Comparison of ENCODE assay signal across 8 cellular contexts in the genomic region with DNA sequence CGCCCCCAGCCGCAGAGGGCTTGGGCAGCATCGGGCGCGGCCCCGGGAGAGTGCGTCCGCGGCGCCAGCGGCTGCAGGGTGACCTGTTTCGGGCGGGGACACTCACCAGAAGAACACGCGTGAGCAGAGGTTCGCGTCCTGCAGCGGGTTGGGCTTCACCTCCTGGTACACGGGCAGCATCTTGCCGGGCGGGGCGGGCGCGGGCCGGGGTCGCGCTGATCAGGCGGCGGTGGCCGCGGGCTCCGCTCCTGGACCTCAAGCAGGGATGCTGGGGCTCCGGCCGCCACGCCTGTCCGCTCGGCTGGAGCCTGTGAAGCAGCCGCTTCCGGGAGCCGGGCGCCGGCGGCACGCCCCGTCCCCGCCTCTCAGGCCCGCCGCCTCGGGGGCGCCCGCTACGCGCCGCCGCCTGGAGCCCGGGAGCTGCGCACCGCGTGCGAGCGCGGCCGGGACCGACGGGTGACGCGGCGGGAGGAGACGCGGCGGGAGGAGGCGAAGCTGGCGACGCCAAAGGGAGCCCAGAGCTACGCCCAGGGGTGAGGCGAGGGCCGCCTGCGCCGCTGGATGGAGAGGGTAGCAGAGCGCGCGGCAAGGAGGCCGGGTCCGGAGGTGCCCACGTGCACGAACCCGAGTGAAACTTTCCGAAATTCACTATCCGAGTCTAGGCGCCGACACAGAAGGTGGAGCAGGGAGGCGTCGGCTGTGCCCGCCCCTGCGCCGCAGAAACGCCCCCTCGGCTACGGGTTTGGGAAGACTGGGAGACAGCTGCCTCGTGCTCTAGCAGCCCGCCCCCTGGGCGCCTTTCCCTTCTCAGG. TPM values are rescaled to one million over a fixed set of nuclear protein-coding genes. Genes with fewer than 3 reads are reported as not detected.
DNase-seq lines count a peak whose midpoint lies in the region; ATAC-seq, FAIRE-seq and TF ChIP-seq lines count a peak whose summit lies in the region.

A gene with protein sequence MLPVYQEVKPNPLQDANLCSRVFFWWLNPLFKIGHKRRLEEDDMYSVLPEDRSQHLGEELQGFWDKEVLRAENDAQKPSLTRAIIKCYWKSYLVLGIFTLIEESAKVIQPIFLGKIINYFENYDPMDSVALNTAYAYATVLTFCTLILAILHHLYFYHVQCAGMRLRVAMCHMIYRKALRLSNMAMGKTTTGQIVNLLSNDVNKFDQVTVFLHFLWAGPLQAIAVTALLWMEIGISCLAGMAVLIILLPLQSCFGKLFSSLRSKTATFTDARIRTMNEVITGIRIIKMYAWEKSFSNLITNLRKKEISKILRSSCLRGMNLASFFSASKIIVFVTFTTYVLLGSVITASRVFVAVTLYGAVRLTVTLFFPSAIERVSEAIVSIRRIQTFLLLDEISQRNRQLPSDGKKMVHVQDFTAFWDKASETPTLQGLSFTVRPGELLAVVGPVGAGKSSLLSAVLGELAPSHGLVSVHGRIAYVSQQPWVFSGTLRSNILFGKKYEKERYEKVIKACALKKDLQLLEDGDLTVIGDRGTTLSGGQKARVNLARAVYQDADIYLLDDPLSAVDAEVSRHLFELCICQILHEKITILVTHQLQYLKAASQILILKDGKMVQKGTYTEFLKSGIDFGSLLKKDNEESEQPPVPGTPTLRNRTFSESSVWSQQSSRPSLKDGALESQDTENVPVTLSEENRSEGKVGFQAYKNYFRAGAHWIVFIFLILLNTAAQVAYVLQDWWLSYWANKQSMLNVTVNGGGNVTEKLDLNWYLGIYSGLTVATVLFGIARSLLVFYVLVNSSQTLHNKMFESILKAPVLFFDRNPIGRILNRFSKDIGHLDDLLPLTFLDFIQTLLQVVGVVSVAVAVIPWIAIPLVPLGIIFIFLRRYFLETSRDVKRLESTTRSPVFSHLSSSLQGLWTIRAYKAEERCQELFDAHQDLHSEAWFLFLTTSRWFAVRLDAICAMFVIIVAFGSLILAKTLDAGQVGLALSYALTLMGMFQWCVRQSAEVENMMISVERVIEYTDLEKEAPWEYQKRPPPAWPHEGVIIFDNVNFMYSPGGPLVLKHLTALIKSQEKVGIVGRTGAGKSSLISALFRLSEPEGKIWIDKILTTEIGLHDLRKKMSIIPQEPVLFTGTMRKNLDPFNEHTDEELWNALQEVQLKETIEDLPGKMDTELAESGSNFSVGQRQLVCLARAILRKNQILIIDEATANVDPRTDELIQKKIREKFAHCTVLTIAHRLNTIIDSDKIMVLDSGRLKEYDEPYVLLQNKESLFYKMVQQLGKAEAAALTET (N-terminal part only) (minus strand): TSS at position 317 of the 812 bp plus-strand sequence. CDS start 137 bp downstream, at position 180.

- peak within 1 kb of the TSS; percentile 84 for H3K27ac Mint-ChIP-seq in activated T-helper 17 cell treated with anti-CD3 and anti-CD28 coated beads, Interleukin-2, amount 50 U/mL, for 72 hours
- no peak within 1 kb of the TSS for H3K27ac Mint-ChIP-seq in nephron progenitor cell

- no peak within 1 kb of the TSS for H3K27ac ChIP-seq in subcutaneous abdominal adipose tissue (ENCODE audit: low read depth, low read length)

- peak; percentile 53 for DNase-seq in DMS114 treated with DMSO at 0.1 percent for 48 hours (lab: John Stamatoyannopoulos, UW; ENCODE audit: unreplicated experiment)
- DNase-seq in HTR-8/SVneo (ENCODE audit: insufficient read length, low spot score): peak; percentile 51
- DNase-seq in RKO (ENCODE audit: low spot score): peak; percentile 80
- DNase-seq in fibroblast of the conjunctiva (ENCODE audit: low read depth): peak; percentile 28
- peak; percentile 78 for DNase-seq in nephron progenitor cell

- peak; percentile 87 for ATAC-seq in GM21390 (IDR thresholded peaks at IDR 0.05; ENCODE audit: unreplicated experiment)
- ATAC-seq in activated T-helper 17 cell treated with anti-CD3 and anti-CD28 coated beads, Interleukin-2, amount 50 U/mL, for 72 hours (replicated peaks): peak; percentile 89

- H3K27me3 ChIP-seq in subcutaneous abdominal adipose tissue (ENCODE audit: control insufficient read depth in 5 of 5, insufficient read depth in 4 of 5, low read length in 5 of 5): peaks cover 0 to 6% (median 0%) of the 10 kb centered on the region in 5 donors

- no peak for TF ChIP-seq CTCF in nephron progenitor cell (IDR thresholded peaks at IDR 0.05)

- peak within 1 kb of the TSS; percentile 67 to 84 (median 77) for H3K4me3 ChIP-seq in subcutaneous abdominal adipose tissue (ENCODE audit: low read depth in 1 of 5, low read length in 5 of 5)

- no peaks in the 10 kb centered on the region for H3K9me3 ChIP-seq in subcutaneous abdominal adipose tissue (ENCODE audit: control insufficient read depth in 5 of 5, low read length in 5 of 5)

- H3K36me3 ChIP-seq in subcutaneous abdominal adipose tissue (ENCODE audit: control insufficient read depth in 5 of 5, insufficient read depth in 5 of 5, low read length in 5 of 5): no peaks in the 10 kb centered on the region

- FAIRE-seq in HTR-8/SVneo (lab: Jason Lieb, UNC): no peak

- peak within 1 kb of the TSS in 3 of 5 donors; percentile 25 to 77 (median 55) for H3K9ac ChIP-seq in subcutaneous abdominal adipose tissue (ENCODE audit: low read length in 5 of 5)

- no peaks in the 10 kb centered on the region for H3K36me3 Mint-ChIP-seq in activated T-helper 17 cell treated with anti-CD3 and anti-CD28 coated beads, Interleukin-2, amount 50 U/mL, for 72 hours (ENCODE audit: low read depth)
- peaks cover 8% of the 10 kb centered on the region for H3K36me3 Mint-ChIP-seq in nephron progenitor cell (ENCODE audit: low read depth)

- H3K9me3 Mint-ChIP-seq in activated T-helper 17 cell treated with anti-CD3 and anti-CD28 coated beads, Interleukin-2, amount 50 U/mL, for 72 hours: no peaks in the 10 kb centered on the region
- peaks cover 5% of the 10 kb centered on the region for H3K9me3 Mint-ChIP-seq in nephron progenitor cell

- H3K4me1 ChIP-seq in subcutaneous abdominal adipose tissue (ENCODE audit: control insufficient read depth in 5 of 5, insufficient read depth in 5 of 5, low read length in 5 of 5): peaks cover 0 to 24% (median 18%) of the 10 kb centered on the region in 5 donors

- no peaks in the 10 kb centered on the region for H3K27me3 Mint-ChIP-seq in activated T-helper 17 cell treated with anti-CD3 and anti-CD28 coated beads, Interleukin-2, amount 50 U/mL, for 72 hours
- H3K27me3 Mint-ChIP-seq in nephron progenitor cell (ENCODE audit: low read depth, poor library complexity): peaks cover 22% of the 10 kb centered on the region

- H3K4me3 Mint-ChIP-seq in activated T-helper 17 cell treated with anti-CD3 and anti-CD28 coated beads, Interleukin-2, amount 50 U/mL, for 72 hours: peak within 1 kb of the TSS; percentile 81
- H3K4me3 Mint-ChIP-seq in nephron progenitor cell: peak within 1 kb of the TSS; percentile 87

- H3K4me1 Mint-ChIP-seq in activated T-helper 17 cell treated with anti-CD3 and anti-CD28 coated beads, Interleukin-2, amount 50 U/mL, for 72 hours: peaks cover 17% of the 10 kb centered on the region
- peaks cover 46% of the 10 kb centered on the region for H3K4me1 Mint-ChIP-seq in nephron progenitor cell

RNA-seq across cellular contexts. Expression of the gene that starts here (rescaled TPM):
- 10 to 100 TPM in 1 of 2 donors, 1 to 10 TPM in 1; 6.5 to 14.4 TPM for total RNA-seq in activated T-helper 17 cell treated with anti-CD3 and anti-CD28 coated beads, Interleukin-2, amount 50 U/mL, for 72 hours

Comparison
In these comparisons a context has a peak if more than half of its experiments do, and no peak if none do; other contexts are left out.
1. DNase-seq: peak in every context shown above with its lines; median percentile 80 in RKO; 78 in nephron progenitor cell; 53 in DMS114 treated with DMSO at 0.1 percent for 48 hours; 51 in HTR-8/SVneo; 28 in fibroblast of the conjunctiva.